18 cellular contexts compared by ENCODE assay signal in genomic region chr10:5947471-5948207, GRCh38. TPM values are rescaled to one million over a fixed set of nuclear protein-coding genes. Genes with fewer than 3 reads are reported as not detected.
DNase-seq lines count a peak whose midpoint lies in the region; ATAC-seq and TF ChIP-seq lines count a peak whose summit lies in the region.
"Had no signal": no experiment of that assay in that cellular context is flagged by ENCODE, and none has a peak within 500 bp of the region (broad histone marks: within the 10 kb centered on the region; RNA-seq: fewer than 3 reads in every experiment).

No MANE protein-coding gene starts in this region.

- H3K27me3 Mint-ChIP-seq in dendritic cell treated with granulocyte-macrophage colony-stimulating factor and Interleukin-4, amounts not matched to agents 40 ng/mL and 50 ng/mL, for 4 days: no peaks in the 10 kb centered on the region
- H3K27me3 Mint-ChIP-seq: CD4-positive, alpha-beta memory T cell had no signal

- peak overlapping the region; percentile 34 for H3K27ac Mint-ChIP-seq in dendritic cell treated with granulocyte-macrophage colony-stimulating factor and Interleukin-4, amounts not matched to agents 40 ng/mL and 50 ng/mL, for 4 days

- no peaks in the 10 kb centered on the region for H4K20me1 ChIP-seq in BLaER1

- intact Hi-C loops in dendritic cell treated with granulocyte-macrophage colony-stimulating factor and Interleukin-4, amounts not matched to agents 40 ng/mL and 50 ng/mL, for 4 days (cut with micrococcal nuclease): loop anchor here (5.0 kb wide), 1 partner anchor 140 kb away; the partner anchor contains the start of gene RBM17
- intact Hi-C loops in posterior vena cava (cut with DNase I): loop anchor here (5.0 to 10.0 kb wide), 2 partner anchors 137 to 225 kb away; partner anchors contain the start of gene RBM17 (in 1 of the 2)

- no peak overlapping the region for H3K4me3 ChIP-seq in BLaER1

- POLR2A ChIA-PET in HEK293T (lab: Yijun Ruan, JAX): interaction anchor here (1.5 kb wide), 1 partner anchor 134 kb away, joined by 3 read pairs; the partner anchor contains the start of gene GDI2

- no peak overlapping the region for H3K4me3 Mint-ChIP-seq in dendritic cell treated with granulocyte-macrophage colony-stimulating factor and Interleukin-4, amounts not matched to agents 40 ng/mL and 50 ng/mL, for 4 days

- no peaks in the 10 kb centered on the region for H3K36me3 Mint-ChIP-seq in dendritic cell treated with granulocyte-macrophage colony-stimulating factor and Interleukin-4, amounts not matched to agents 40 ng/mL and 50 ng/mL, for 4 days (ENCODE audit: low read depth)

- 0 out of 2 replicates have a peak overlapping the region, but pooled peaks have one; percentile 11 for H3K9ac ChIP-seq in BLaER1

- H3K4me2 ChIP-seq in BLaER1: no peak overlapping the region

- no peaks in the 10 kb centered on the region for H3K9me3 ChIP-seq in BLaER1

- H3K9me3 Mint-ChIP-seq in dendritic cell treated with granulocyte-macrophage colony-stimulating factor and Interleukin-4, amounts not matched to agents 40 ng/mL and 50 ng/mL, for 4 days: no peaks in the 10 kb centered on the region
- H3K9me3 Mint-ChIP-seq: CD4-positive, alpha-beta memory T cell had no signal

- CTCF ChIA-PET in HEK293T (lab: Yijun Ruan, JAX): interaction anchor here (1.7 kb wide), 1 partner anchor 454 kb away, joined by 6 read pairs; no protein-coding TSS in a partner anchor

- ATAC-seq in GM21619 (IDR thresholded peaks at IDR 0.05; ENCODE audit: unreplicated experiment): no peak
- no peak for ATAC-seq in GM19324 (IDR thresholded peaks at IDR 0.05; ENCODE audit: low FRiP score, unreplicated experiment)
- ATAC-seq: HCT116 had no signal

- H3K36me3 ChIP-seq in BLaER1: no peaks in the 10 kb centered on the region; the same call in 1 of the 2 replicates

- no peaks in the 10 kb centered on the region for H3K27me3 ChIP-seq in BLaER1

- peaks cover 23% of the 10 kb centered on the region for H3K4me1 ChIP-seq in BLaER1

- peak; percentile 45 for DNase-seq in OCI-M1 (lab: John Stamatoyannopoulos, UW)
- peak; percentile 36 for DNase-seq in posterior vena cava (ENCODE audit: low spot score)
- no peak for DNase-seq in NK-92 (lab: John Stamatoyannopoulos, UW; ENCODE audit: unreplicated experiment)
- no peak for DNase-seq in HEK293T (ENCODE audit: extremely low spot score)
- DNase-seq: Calu3; CD4-positive, alpha-beta memory T cell; DMS153; NCI-H1417; NCI-H187; NCI-H446; NCI-H526; Right ventricle myocardium superior had no signal

- peaks cover 62% of the 10 kb centered on the region for H3K4me1 Mint-ChIP-seq in dendritic cell treated with granulocyte-macrophage colony-stimulating factor and Interleukin-4, amounts not matched to agents 40 ng/mL and 50 ng/mL, for 4 days (ENCODE audit: low read depth)

- H3K27ac ChIP-seq in BLaER1: no peak overlapping the region

TF ChIP-seq in HEK293T, 16 proteins besides CTCF, POLR2A, EP300 and RAD21:
- no peak for TF ChIP-seq ELF4 (IDR thresholded peaks at IDR 0.05)
- no peak for TF ChIP-seq FOXA1 (IDR thresholded peaks at IDR 0.05)
- TF ChIP-seq SP1 (IDR thresholded peaks at IDR 0.05): no peak
- TF ChIP-seq NFRKB (IDR thresholded peaks at IDR 0.05): no peak
- no peak for TF ChIP-seq CTBP1 (IDR thresholded peaks at IDR 0.05; ENCODE audit: borderline replicate concordance)
- TF ChIP-seq PKNOX1 (IDR thresholded peaks at IDR 0.05): no peak

RNA-seq across cellular contexts. Expression of gene IL15RA, which starts 29.7 kb away (rescaled TPM):
- total RNA-seq in posterior vena cava: 10 to 100 TPM; 16.9 to 20.9 TPM
- total RNA-seq: G401 had no signal

RNA-seq across cellular contexts. Expression of gene FBH1, which starts 57.6 kb away (rescaled TPM):
- 10 to 100 TPM; 75.1 to 78.6 TPM for total RNA-seq in posterior vena cava

RNA-seq across cellular contexts. Expression of gene ANKRD16, which starts 57.9 kb away (rescaled TPM):
- 1 to 10 TPM; 3.6 to 4.5 TPM for total RNA-seq in posterior vena cava

Comparison
In these comparisons a context has a peak if more than half of its experiments do, and no peak if none do; other contexts are left out.
1. DNase-seq: peak in OCI-M1 (single experiment) and posterior vena cava (single experiment); none in NK-92 (single experiment) and HEK293T (single experiment).